ENCODE assay signal across 15 cellular contexts in genomic region chr1:234775477-234776246, GRCh38.
DNase-seq lines count a peak whose midpoint lies in the region; ATAC-seq lines count a peak whose summit lies in the region.
"Had no signal": no experiment of that assay in that cellular context is flagged by ENCODE, and none has a peak within 500 bp of the region (broad histone marks: within the 10 kb centered on the region; RNA-seq: fewer than 3 reads in every experiment).

No MANE protein-coding gene starts in this region.

- H4K12ac ChIP-seq in trophoblast cell (ENCODE audit: low read depth, low read length), result no peak overlapping the region

- H3K36me3 Mint-ChIP-seq in activated T-cell treated with anti-CD3 and anti-CD28 coated beads, Interleukin-2, amount 50 U/mL, for 4 hours (ENCODE audit: insufficient read depth), result no peaks in the 10 kb centered on the region

- H3K4me3 Mint-ChIP-seq in activated T-cell treated with anti-CD3 and anti-CD28 coated beads, Interleukin-2, amount 50 U/mL, for 4 hours, result no peak overlapping the region
- H3K4me3 Mint-ChIP-seq: T-helper 17 cell had no signal

- no peak overlapping the region for H3K9ac ChIP-seq in trophoblast cell (ENCODE audit: low read length)

- H3K27me3 Mint-ChIP-seq in activated T-cell treated with anti-CD3 and anti-CD28 coated beads, Interleukin-2, amount 50 U/mL, for 4 hours (ENCODE audit: low read depth), result no peaks in the 10 kb centered on the region
- H3K27me3 Mint-ChIP-seq: T-helper 17 cell had no signal

- H2BK5ac ChIP-seq in trophoblast cell (ENCODE audit: low read depth, low read length, poor library complexity), result no peak overlapping the region

- peak overlapping the region; percentile 8 for H2BK120ac ChIP-seq in trophoblast cell (ENCODE audit: insufficient read depth, low read length, poor library complexity)

- no peak overlapping the region for H2BK12ac ChIP-seq in trophoblast cell (ENCODE audit: low read length)

- H2AFZ ChIP-seq in trophoblast cell (ENCODE audit: insufficient read depth, low read length, poor library complexity), result no peak overlapping the region

- WGBS in trophoblast cell (ENCODE audit: extremely low coverage, insufficient coverage, insufficient read length), result no CpG with 5 or more reads among the region's 12 CpGs

- H3K4me1 ChIP-seq in trophoblast cell (ENCODE audit: control insufficient read depth in 1 of 2, insufficient read depth in 2 of 2, low read length in 2 of 2), result peaks cover 7 to 15% of the 10 kb centered on the region in 2 experiments

- H3K79me2 ChIP-seq in trophoblast cell (ENCODE audit: control insufficient read depth, insufficient read depth, low read length, poor library complexity), result no peaks in the 10 kb centered on the region

- no peak overlapping the region for H4K8ac ChIP-seq in trophoblast cell (ENCODE audit: low read depth, low read length)

- peak; percentile 67 for ATAC-seq in activated T-cell treated with anti-CD3 and anti-CD28 coated beads, Interleukin-2, amount 50 U/mL, for 4 hours
- no peak for ATAC-seq in GM21447 (IDR thresholded peaks at IDR 0.05; ENCODE audit: unreplicated experiment)
- ATAC-seq: T-helper 17 cell had no signal

- H3K9me3 ChIP-seq in trophoblast cell (ENCODE audit: insufficient read depth, low read depth, low read length), result peaks cover 2% of the 10 kb centered on the region
- H3K9me3 ChIP-seq: transverse colon had no signal

- H2AK5ac ChIP-seq in trophoblast cell (ENCODE audit: low read length), result no peak overlapping the region

- H3K4me1 Mint-ChIP-seq in activated T-cell treated with anti-CD3 and anti-CD28 coated beads, Interleukin-2, amount 50 U/mL, for 4 hours (ENCODE audit: low read depth), result peaks cover 25% of the 10 kb centered on the region

- H3K27me3 ChIP-seq in trophoblast cell (ENCODE audit: insufficient read depth, low read length), result no peaks in the 10 kb centered on the region

- no peak overlapping the region for H3K27ac ChIP-seq in trophoblast cell (ENCODE audit: low read depth, low read length)
- H3K27ac ChIP-seq: transverse colon had no signal

- H3K4me3 ChIP-seq in trophoblast cell (ENCODE audit: low read depth, low read length), result no peak overlapping the region
- H3K4me3 ChIP-seq: lung, smooth muscle cell, transverse colon had no signal

- H3K14ac ChIP-seq in trophoblast cell (ENCODE audit: low read length), result no peak overlapping the region

- peaks cover 13% of the 10 kb centered on the region for H3K79me1 ChIP-seq in trophoblast cell (ENCODE audit: low read length)

- peak; percentile 35 for DNase-seq in activated naive CD4-positive, alpha-beta T cell treated with Interleukin-2 at 50 U/mL for 16 hours
- DNase-seq in activated naive CD4-positive, alpha-beta T cell (lab: John Stamatoyannopoulos, UW), result no peak
- peak; percentile 89 to 91 for DNase-seq in Kasumi-1 (lab: John Stamatoyannopoulos, UW)
- DNase-seq in activated T-cell treated with anti-CD3 and anti-CD28 coated beads, Interleukin-2, amount 50 U/mL, for 4 hours, result no peak
- peak; percentile 34 to 42 for DNase-seq in trophoblast cell
- DNase-seq in DMS153 treated with DMSO at 0.1 percent for 48 hours (lab: John Stamatoyannopoulos, UW; ENCODE audit: unreplicated experiment), result no peak
- no peak for DNase-seq in midbrain (lab: John Stamatoyannopoulos, UW)
- DNase-seq: DMS53, NCI-H1417 treated with DMSO at 0.1 percent for 48 hours, nucleus accumbens, T-helper 17 cell, transverse colon had no signal

- no peak overlapping the region for H3K4ac ChIP-seq in trophoblast cell (ENCODE audit: low read depth, low read length)

- H3K23ac ChIP-seq in trophoblast cell (ENCODE audit: low read length), result no peak overlapping the region

- no peak overlapping the region for H3K18ac ChIP-seq in trophoblast cell (ENCODE audit: low read length)

- H3K36me3 ChIP-seq in trophoblast cell (ENCODE audit: control insufficient read depth in 1 of 2, insufficient read depth in 2 of 2, low read length in 2 of 2), result no peaks in the 10 kb centered on the region
- H3K36me3 ChIP-seq: transverse colon had no signal

- H3K9me3 Mint-ChIP-seq in activated T-cell treated with anti-CD3 and anti-CD28 coated beads, Interleukin-2, amount 50 U/mL, for 4 hours, result no peaks in the 10 kb centered on the region

- peak overlapping the region; percentile 5 for H4K91ac ChIP-seq in trophoblast cell (ENCODE audit: low read depth, low read length)

- no peak overlapping the region for H3K4me2 ChIP-seq in trophoblast cell (ENCODE audit: low read length)
- H3K4me2 ChIP-seq: smooth muscle cell had no signal

Comparison
In these comparisons a context has a peak if more than half of its experiments do, and no peak if none do; other contexts are left out.
1. DNase-seq: peak in activated naive CD4-positive, alpha-beta T cell treated with Interleukin-2 at 50 U/mL for 16 hours (single experiment), Kasumi-1 (2 of 2) and trophoblast cell (2 of 2); none in activated naive CD4-positive, alpha-beta T cell (0 of 4), activated T-cell treated with anti-CD3 and anti-CD28 coated beads, Interleukin-2, amount 50 U/mL, for 4 hours (single experiment), DMS153 treated with DMSO at 0.1 percent for 48 hours (single experiment) and midbrain (single experiment).